ENCODE assay signal across 19 cellular contexts in the genomic region with DNA sequence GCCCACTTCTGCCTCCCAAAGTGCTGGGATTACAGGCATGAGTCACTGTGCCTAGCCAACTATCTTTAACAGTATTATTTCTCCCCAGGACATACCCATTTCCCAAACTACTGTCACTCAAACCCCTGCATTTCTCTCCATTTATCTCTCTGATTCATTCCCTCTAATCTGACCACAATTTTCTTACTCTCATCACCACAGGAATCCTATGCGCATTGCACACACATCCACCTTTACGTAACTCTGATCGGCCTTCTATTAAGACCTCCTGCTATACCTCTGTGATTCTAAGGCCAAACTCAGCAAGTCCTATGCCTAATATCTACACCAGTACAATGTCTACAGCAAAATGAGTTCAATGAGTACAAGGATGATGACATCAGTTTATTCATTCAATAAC.
"Had no signal": no experiment of that assay in that cellular context is flagged by ENCODE, and none has a peak within 500 bp of the region (broad histone marks: within the 10 kb centered on the region; RNA-seq: fewer than 3 reads in every experiment).

No MANE protein-coding gene starts in this region.

- H3K27ac ChIP-seq: left lung, neutrophil, parathyroid adenoma, upper lobe of left lung, VCaP had no signal

- H3K27ac Mint-ChIP-seq: activated CD4-positive, alpha-beta memory T cell treated with anti-CD3 and anti-CD28 coated beads, Interleukin-2, amount 10 ng/mL, durations not matched to agents 7 days and 5 days; activated naive CD4-positive, alpha-beta T cell treated with anti-CD3 and anti-CD28 coated beads, Interleukin-2, amount 10 ng/mL, durations not matched to agents 7 days and 5 days; mesothelial cell of epicardium; natural killer cell had no signal

- H3K9me3 ChIP-seq: neutrophil, upper lobe of left lung had no signal

- H3K36me3 ChIP-seq: left lung, neutrophil, upper lobe of left lung had no signal

- H3K27me3 ChIP-seq: left lung, neutrophil, upper lobe of left lung had no signal

- H2AFZ ChIP-seq: parathyroid adenoma had no signal

- DNase-seq: activated CD4-positive, alpha-beta memory T cell treated with anti-CD3 and anti-CD28 coated beads, Interleukin-2, amount 10 ng/mL, durations not matched to agents 7 days and 5 days; activated CD4-positive, alpha-beta T cell treated with anti-CD3 and anti-CD28 coated beads, Interleukin-2, amount 10 ng/mL, durations not matched to agents 24 days and 14 days; activated effector memory CD4-positive, alpha-beta T cell treated with anti-CD3 and anti-CD28 coated beads, Interleukin-2, amount 50 U/mL, for 16 hours; activated naive CD4-positive, alpha-beta T cell treated with anti-CD3 and anti-CD28 coated beads, Interleukin-2, amount 10 ng/mL, durations not matched to agents 7 days and 5 days; cerebellar nuclear complex; cortex of kidney; foreskin fibroblast; left lung; natural killer cell; right cardiac atrium; stimulated activated CD4-positive, alpha-beta T cell treated with anti-CD3 and anti-CD28 coated beads, Interleukin-12 subunit alpha, Interleukin-12 subunit beta, amount 100 ng/mL, for 4 hours; stimulated activated CD4-positive, alpha-beta T cell treated with anti-CD3 and anti-CD28 coated beads, Interleukin-4, amount 100 ng/mL, for 4 hours; stimulated activated naive CD8-positive, alpha-beta T cell treated with anti-CD3 and anti-CD28 coated beads, Interleukin-15, Interleukin-2, amounts not matched to agents 100 U/mL and 50 U/mL, for 24 hours; T-helper 2 cell; upper lobe of left lung had no signal

- H3K4me3 ChIP-seq: left lung, upper lobe of left lung had no signal

- H3K27me3 Mint-ChIP-seq: activated CD4-positive, alpha-beta memory T cell treated with anti-CD3 and anti-CD28 coated beads, Interleukin-2, amount 10 ng/mL, durations not matched to agents 7 days and 5 days; activated CD4-positive, alpha-beta T cell treated with anti-CD3 and anti-CD28 coated beads, Interleukin-2, amount 10 ng/mL, durations not matched to agents 24 days and 14 days; activated naive CD4-positive, alpha-beta T cell treated with anti-CD3 and anti-CD28 coated beads, Interleukin-2, amount 10 ng/mL, durations not matched to agents 7 days and 5 days had no signal

- H3K79me2 ChIP-seq: parathyroid adenoma had no signal

- H3K4me3 Mint-ChIP-seq: activated CD4-positive, alpha-beta memory T cell treated with anti-CD3 and anti-CD28 coated beads, Interleukin-2, amount 10 ng/mL, durations not matched to agents 7 days and 5 days; activated CD4-positive, alpha-beta T cell treated with anti-CD3 and anti-CD28 coated beads, Interleukin-2, amount 10 ng/mL, durations not matched to agents 24 days and 14 days; activated naive CD4-positive, alpha-beta T cell treated with anti-CD3 and anti-CD28 coated beads, Interleukin-2, amount 10 ng/mL, durations not matched to agents 7 days and 5 days; mesothelial cell of epicardium; natural killer cell had no signal

- H3K36me3 Mint-ChIP-seq: activated naive CD4-positive, alpha-beta T cell treated with anti-CD3 and anti-CD28 coated beads, Interleukin-2, amount 10 ng/mL, durations not matched to agents 7 days and 5 days; natural killer cell had no signal

- H3K4me1 ChIP-seq: left lung, parathyroid adenoma, upper lobe of left lung had no signal

- H3K9ac ChIP-seq: parathyroid adenoma had no signal

- H3K4me1 Mint-ChIP-seq: activated CD4-positive, alpha-beta memory T cell treated with anti-CD3 and anti-CD28 coated beads, Interleukin-2, amount 10 ng/mL, durations not matched to agents 7 days and 5 days; activated CD4-positive, alpha-beta T cell treated with anti-CD3 and anti-CD28 coated beads, Interleukin-2, amount 10 ng/mL, durations not matched to agents 24 days and 14 days; activated naive CD4-positive, alpha-beta T cell treated with anti-CD3 and anti-CD28 coated beads, Interleukin-2, amount 10 ng/mL, durations not matched to agents 7 days and 5 days; mesothelial cell of epicardium; natural killer cell had no signal
